1 cellular context compared by ENCODE assay signal in the genomic region with DNA sequence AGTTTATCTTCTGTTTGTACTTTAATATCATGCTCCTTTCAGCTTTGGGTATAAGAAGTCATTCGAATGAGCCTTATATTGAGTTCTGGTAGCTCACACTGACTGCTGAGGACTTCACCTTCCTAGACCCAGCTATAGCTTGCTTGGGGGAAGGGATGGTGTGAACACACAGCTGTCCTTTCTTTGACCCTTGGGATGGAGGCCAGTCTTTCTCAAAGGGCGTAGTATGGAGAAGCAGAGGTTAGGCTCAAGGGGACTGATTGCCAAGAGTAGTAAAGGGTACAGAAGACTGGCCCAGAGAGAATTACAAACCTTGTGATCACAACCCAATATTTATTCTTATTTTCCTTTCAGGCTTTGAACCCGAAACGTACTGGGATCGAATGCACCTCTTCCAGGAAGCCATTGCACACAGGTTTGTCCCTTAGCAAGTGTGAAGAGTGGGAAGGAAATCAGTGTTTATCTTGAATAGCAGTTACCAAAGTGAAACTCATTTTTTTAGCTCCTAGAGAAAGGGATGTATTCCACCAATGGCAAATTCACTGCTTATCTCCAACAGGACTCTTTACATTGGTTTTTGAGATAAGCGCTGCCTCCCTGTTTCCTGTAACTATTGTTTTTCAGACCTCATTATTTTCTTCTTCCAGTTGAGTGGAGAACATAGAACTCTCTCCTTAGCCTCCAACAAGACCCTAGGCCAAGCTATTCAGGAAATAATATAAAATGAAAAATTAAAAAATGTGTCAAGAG.
TF ChIP-seq lines count a peak whose summit lies in the region.

No MANE protein-coding gene starts in this region.

TF ChIP-seq in K562, 482 proteins besides CTCF, POLR2A, EP300 and RAD21 (continued from another document and continues in another):
- 0 out of 2 replicates have a peak, but pooled peaks have one; percentile 63 for TF ChIP-seq CHAMP1 (IDR thresholded peaks at IDR 0.05)
- TF ChIP-seq HDAC2 (IDR thresholded peaks at IDR 0.05) = peak; percentile 94
- no peak for TF ChIP-seq RAD51 (IDR thresholded peaks at IDR 0.05; ENCODE audit: borderline replicate concordance, low read depth)
- no peak for TF ChIP-seq THRA (IDR thresholded peaks at IDR 0.05)
- 0 out of 2 replicates have a peak, but pooled peaks have one; percentile 13 for TF ChIP-seq POLR2AphosphoS5 (IDR thresholded peaks at IDR 0.05; ENCODE audit: control insufficient read depth, insufficient read depth, low read depth, low read length)
- 0 out of 2 replicates have a peak, but pooled peaks have one; percentile 47 for TF ChIP-seq NFATC3 (IDR thresholded peaks at IDR 0.05)
- no peak for TF ChIP-seq ZNF143 (CRISPR knock-in tag; IDR thresholded peaks at IDR 0.05)
- TF ChIP-seq ZNF24 (IDR thresholded peaks at IDR 0.05) = no peak
- TF ChIP-seq CBX5 (IDR thresholded peaks at IDR 0.05; ENCODE audit: borderline replicate concordance, low read depth) = no peak
- no peak for TF ChIP-seq NR4A1 (CRISPR knock-in tag; IDR thresholded peaks at IDR 0.05)
- no peak for TF ChIP-seq NR4A1 (tag; IDR thresholded peaks at IDR 0.05)
- TF ChIP-seq SRSF9 (IDR thresholded peaks at IDR 0.05; ENCODE audit: borderline replicate concordance, low read depth, low read length) = no peak
- TF ChIP-seq, protein P1, sequence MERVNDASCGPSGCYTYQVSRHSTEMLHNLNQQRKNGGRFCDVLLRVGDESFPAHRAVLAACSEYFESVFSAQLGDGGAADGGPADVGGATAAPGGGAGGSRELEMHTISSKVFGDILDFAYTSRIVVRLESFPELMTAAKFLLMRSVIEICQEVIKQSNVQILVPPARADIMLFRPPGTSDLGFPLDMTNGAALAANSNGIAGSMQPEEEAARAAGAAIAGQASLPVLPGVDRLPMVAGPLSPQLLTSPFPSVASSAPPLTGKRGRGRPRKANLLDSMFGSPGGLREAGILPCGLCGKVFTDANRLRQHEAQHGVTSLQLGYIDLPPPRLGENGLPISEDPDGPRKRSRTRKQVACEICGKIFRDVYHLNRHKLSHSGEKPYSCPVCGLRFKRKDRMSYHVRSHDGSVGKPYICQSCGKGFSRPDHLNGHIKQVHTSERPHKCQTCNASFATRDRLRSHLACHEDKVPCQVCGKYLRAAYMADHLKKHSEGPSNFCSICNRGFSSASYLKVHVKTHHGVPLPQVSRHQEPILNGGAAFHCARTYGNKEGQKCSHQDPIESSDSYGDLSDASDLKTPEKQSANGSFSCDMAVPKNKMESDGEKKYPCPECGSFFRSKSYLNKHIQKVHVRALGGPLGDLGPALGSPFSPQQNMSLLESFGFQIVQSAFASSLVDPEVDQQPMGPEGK (CRISPR knock-in tag; IDR thresholded peaks at IDR 0.05; ENCODE audit: borderline replicate concordance) = no peak
- TF ChIP-seq, protein P2, sequence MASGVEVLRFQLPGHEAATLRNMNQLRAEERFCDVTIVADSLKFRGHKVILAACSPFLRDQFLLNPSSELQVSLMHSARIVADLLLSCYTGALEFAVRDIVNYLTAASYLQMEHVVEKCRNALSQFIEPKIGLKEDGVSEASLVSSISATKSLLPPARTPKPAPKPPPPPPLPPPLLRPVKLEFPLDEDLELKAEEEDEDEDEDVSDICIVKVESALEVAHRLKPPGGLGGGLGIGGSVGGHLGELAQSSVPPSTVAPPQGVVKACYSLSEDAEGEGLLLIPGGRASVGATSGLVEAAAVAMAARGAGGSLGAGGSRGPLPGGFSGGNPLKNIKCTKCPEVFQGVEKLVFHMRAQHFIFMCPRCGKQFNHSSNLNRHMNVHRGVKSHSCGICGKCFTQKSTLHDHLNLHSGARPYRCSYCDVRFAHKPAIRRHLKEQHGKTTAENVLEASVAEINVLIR (CRISPR knock-in tag; IDR thresholded peaks at IDR 0.05) = no peak
- TF ChIP-seq MTF1 (CRISPR knock-in tag; IDR thresholded peaks at IDR 0.05; ENCODE audit: borderline replicate concordance) = no peak
- TF ChIP-seq MTA3 (IDR thresholded peaks at IDR 0.05; ENCODE audit: borderline replicate concordance) = no peak
- TF ChIP-seq GTF3C2 (IDR thresholded peaks at IDR 0.05; ENCODE audit: borderline replicate concordance, extremely low read depth, insufficient read length) = no peak
- TF ChIP-seq ILF3 (IDR thresholded peaks at IDR 0.05; ENCODE audit: borderline replicate concordance) = no peak
- no peak for TF ChIP-seq RB1 (IDR thresholded peaks at IDR 0.05; ENCODE audit: low read depth)
- TF ChIP-seq ZNF174 (CRISPR knock-in tag; IDR thresholded peaks at IDR 0.05) = no peak
- no peak for TF ChIP-seq KAT2B (IDR thresholded peaks at IDR 0.05; ENCODE audit: low read depth, low read length)
- TF ChIP-seq CEBPZ (IDR thresholded peaks at IDR 0.05; ENCODE audit: borderline replicate concordance, low read depth, low read length) = no peak
- TF ChIP-seq HDAC8 (tag; IDR thresholded peaks at IDR 0.05) = no peak
- TF ChIP-seq ZC3H11A (IDR thresholded peaks at IDR 0.05; ENCODE audit: low read depth, low read length) = no peak
- TF ChIP-seq ZNF764 (CRISPR knock-in tag; IDR thresholded peaks at IDR 0.05; ENCODE audit: low read depth) = no peak
- no peak for TF ChIP-seq HINFP (tag; conservative IDR thresholded peaks at IDR 0.05; ENCODE audit: low read depth)
- no peak for TF ChIP-seq GTF2E2 (tag; IDR thresholded peaks at IDR 0.05)
- no peak for TF ChIP-seq JUNB (CRISPR knock-in tag; conservative IDR thresholded peaks at IDR 0.05)
- TF ChIP-seq KLF16 (IDR thresholded peaks at IDR 0.05) = peak; percentile 70
- no peak for TF ChIP-seq IRF2 (CRISPR knock-in tag; IDR thresholded peaks at IDR 0.05)
- peak; percentile 65; the same call in 1 of the 2 replicates for TF ChIP-seq CTBP1 (IDR thresholded peaks at IDR 0.05; ENCODE audit: borderline replicate concordance)
- no peak for TF ChIP-seq PHF20 (IDR thresholded peaks at IDR 0.05; ENCODE audit: partially characterized antibody)
- TF ChIP-seq, protein P3, sequence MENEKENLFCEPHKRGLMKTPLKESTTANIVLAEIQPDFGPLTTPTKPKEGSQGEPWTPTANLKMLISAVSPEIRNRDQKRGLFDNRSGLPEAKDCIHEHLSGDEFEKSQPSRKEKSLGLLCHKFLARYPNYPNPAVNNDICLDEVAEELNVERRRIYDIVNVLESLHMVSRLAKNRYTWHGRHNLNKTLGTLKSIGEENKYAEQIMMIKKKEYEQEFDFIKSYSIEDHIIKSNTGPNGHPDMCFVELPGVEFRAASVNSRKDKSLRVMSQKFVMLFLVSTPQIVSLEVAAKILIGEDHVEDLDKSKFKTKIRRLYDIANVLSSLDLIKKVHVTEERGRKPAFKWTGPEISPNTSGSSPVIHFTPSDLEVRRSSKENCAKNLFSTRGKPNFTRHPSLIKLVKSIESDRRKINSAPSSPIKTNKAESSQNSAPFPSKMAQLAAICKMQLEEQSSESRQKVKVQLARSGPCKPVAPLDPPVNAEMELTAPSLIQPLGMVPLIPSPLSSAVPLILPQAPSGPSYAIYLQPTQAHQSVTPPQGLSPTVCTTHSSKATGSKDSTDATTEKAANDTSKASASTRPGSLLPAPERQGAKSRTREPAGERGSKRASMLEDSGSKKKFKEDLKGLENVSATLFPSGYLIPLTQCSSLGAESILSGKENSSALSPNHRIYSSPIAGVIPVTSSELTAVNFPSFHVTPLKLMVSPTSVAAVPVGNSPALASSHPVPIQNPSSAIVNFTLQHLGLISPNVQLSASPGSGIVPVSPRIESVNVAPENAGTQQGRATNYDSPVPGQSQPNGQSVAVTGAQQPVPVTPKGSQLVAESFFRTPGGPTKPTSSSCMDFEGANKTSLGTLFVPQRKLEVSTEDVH (IDR thresholded peaks at IDR 0.05; ENCODE audit: low read depth, partially characterized antibody) = no peak
- no peak for TF ChIP-seq TFE3 (CRISPR knock-in tag; IDR thresholded peaks at IDR 0.05)
- no peak for TF ChIP-seq CHD2 (IDR thresholded peaks at IDR 0.05; ENCODE audit: low read depth, low read length)
- 0 out of 2 replicates have a peak, but pooled peaks have one; percentile 13 for TF ChIP-seq GABPA (tag; conservative IDR thresholded peaks at IDR 0.05; ENCODE audit: low read depth)
- TF ChIP-seq TEAD1 (CRISPR knock-in tag; IDR thresholded peaks at IDR 0.05) = no peak
